ENCODE assay signal across 19 cellular contexts in genomic region chr13:26614721-26615120, GRCh38. TPM values are rescaled to one million over a fixed set of nuclear protein-coding genes. Genes with fewer than 3 reads are reported as not detected.
DNase-seq lines count a peak whose midpoint lies in the region.
"Had no signal": no experiment of that assay in that cellular context is flagged by ENCODE, and none has a peak within 500 bp of the region (broad histone marks: within the 10 kb centered on the region; RNA-seq: fewer than 3 reads in every experiment).

No MANE protein-coding gene starts in this region.

- no peaks in the 10 kb centered on the region for H3K9me3 ChIP-seq in BLaER1

- peak overlapping the region; percentile 51 for H3K4me2 ChIP-seq in BLaER1

- no peak overlapping the region for H3K9ac ChIP-seq in BLaER1

- H4K20me1 ChIP-seq in BLaER1 = peaks cover 10% of the 10 kb centered on the region; the same call in 1 of the 2 replicates

- DNase-seq in D341Med (ENCODE audit: low spot score) (peak; percentile 54), NCI-H524 (lab: John Stamatoyannopoulos, UW) (peak; percentile 59 to 85), cerebellum (ENCODE audit: low spot score) (peak; percentile 52), COR-L47 (lab: John Stamatoyannopoulos, UW) (no peak), HT-29 (ENCODE audit: low spot score) (no peak), NCI-H2029 (lab: John Stamatoyannopoulos, UW) (no peak)
- DNase-seq: ACHN; DMS153; HFFc6; NCI-H1105 treated with DMSO at 0.1 percent for 48 hours; NCI-H187; NCI-H345; NCI-H69; NK-92 treated with Interleukin-12 subunit alpha and Interleukin-12 subunit beta, amount 100 ng/mL, for 24 hours; Right ventricle myocardium superior; T-helper 1 cell had no signal

- no peak overlapping the region for H3K27ac ChIP-seq in BLaER1
- H3K27ac ChIP-seq: SK-N-MC had no signal

- H3K27me3 ChIP-seq in BLaER1 = no peaks in the 10 kb centered on the region

- no peaks in the 10 kb centered on the region for H3K36me3 ChIP-seq in BLaER1

- H3K4me1 ChIP-seq in BLaER1 = peaks cover 40% of the 10 kb centered on the region

- H3K4me3 ChIP-seq in BLaER1 = no peak overlapping the region
- H3K4me3 ChIP-seq: K562, SK-N-MC had no signal

RNA-seq across cellular contexts. Expression of gene WASF3, which starts 57.2 kb away (rescaled TPM):
- 51.5 TPM for total RNA-seq in cerebellum
- total RNA-seq in HT-29 (2014; rRNA removed; shearing (Covaris generic)) = not detected in 2 replicates

Comparison
In these comparisons a context has a peak if more than half of its experiments do, and no peak if none do; other contexts are left out.
1. DNase-seq: peak in D341Med (single experiment), NCI-H524 (2 of 2) and cerebellum (single experiment); none in COR-L47 (single experiment), HT-29 (single experiment) and NCI-H2029 (single experiment).
2. RNA of gene WASF3, which starts 57.2 kb away (total RNA-seq): 51.5 TPM in cerebellum (single experiment); not detected in HT-29; every median in the first group is over 10 times any median in the second.